1 cellular context compared by ENCODE assay signal in genomic region chr16:57285379-57285778, GRCh38.
TF ChIP-seq lines count a peak whose summit lies in the region.

No MANE protein-coding gene starts in this region.

TF ChIP-seq in GM23338, 12 proteins besides CTCF, POLR2A, EP300 and RAD21:
- no peak for TF ChIP-seq ZNF462 (CRISPR knock-in tag; IDR thresholded peaks at IDR 0.05)
- TF ChIP-seq EZH2 (IDR thresholded peaks at IDR 0.05; ENCODE audit: low read depth, unreplicated experiment) = no peak
- TF ChIP-seq POLR2AphosphoS5 (IDR thresholded peaks at IDR 0.05; ENCODE audit: low read depth) = no peak
- TF ChIP-seq STAT1 (IDR thresholded peaks at IDR 0.05; ENCODE audit: unreplicated experiment) = no peak
- TF ChIP-seq EZH2phosphoT487 (IDR thresholded peaks at IDR 0.05; ENCODE audit: unreplicated experiment) = no peak
- no peak for TF ChIP-seq CREB1 (CRISPR knock-in tag; IDR thresholded peaks at IDR 0.05; ENCODE audit: low read depth)
- TF ChIP-seq NANOG (IDR thresholded peaks at IDR 0.05; ENCODE audit: borderline replicate concordance) = no peak
- TF ChIP-seq, protein P1, sequence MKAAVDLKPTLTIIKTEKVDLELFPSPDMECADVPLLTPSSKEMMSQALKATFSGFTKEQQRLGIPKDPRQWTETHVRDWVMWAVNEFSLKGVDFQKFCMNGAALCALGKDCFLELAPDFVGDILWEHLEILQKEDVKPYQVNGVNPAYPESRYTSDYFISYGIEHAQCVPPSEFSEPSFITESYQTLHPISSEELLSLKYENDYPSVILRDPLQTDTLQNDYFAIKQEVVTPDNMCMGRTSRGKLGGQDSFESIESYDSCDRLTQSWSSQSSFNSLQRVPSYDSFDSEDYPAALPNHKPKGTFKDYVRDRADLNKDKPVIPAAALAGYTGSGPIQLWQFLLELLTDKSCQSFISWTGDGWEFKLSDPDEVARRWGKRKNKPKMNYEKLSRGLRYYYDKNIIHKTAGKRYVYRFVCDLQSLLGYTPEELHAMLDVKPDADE (IDR thresholded peaks at IDR 0.05) = no peak
- no peak for TF ChIP-seq ZNF114 (CRISPR knock-in tag; IDR thresholded peaks at IDR 0.05)
- no peak for TF ChIP-seq REST (IDR thresholded peaks at IDR 0.05; ENCODE audit: unreplicated experiment)
- no peak for TF ChIP-seq JUNB (IDR thresholded peaks at IDR 0.05; ENCODE audit: unreplicated experiment)
- TF ChIP-seq ZNF331 (CRISPR knock-in tag; IDR thresholded peaks at IDR 0.05; ENCODE audit: low read depth) = no peak
